In the genomic region with DNA sequence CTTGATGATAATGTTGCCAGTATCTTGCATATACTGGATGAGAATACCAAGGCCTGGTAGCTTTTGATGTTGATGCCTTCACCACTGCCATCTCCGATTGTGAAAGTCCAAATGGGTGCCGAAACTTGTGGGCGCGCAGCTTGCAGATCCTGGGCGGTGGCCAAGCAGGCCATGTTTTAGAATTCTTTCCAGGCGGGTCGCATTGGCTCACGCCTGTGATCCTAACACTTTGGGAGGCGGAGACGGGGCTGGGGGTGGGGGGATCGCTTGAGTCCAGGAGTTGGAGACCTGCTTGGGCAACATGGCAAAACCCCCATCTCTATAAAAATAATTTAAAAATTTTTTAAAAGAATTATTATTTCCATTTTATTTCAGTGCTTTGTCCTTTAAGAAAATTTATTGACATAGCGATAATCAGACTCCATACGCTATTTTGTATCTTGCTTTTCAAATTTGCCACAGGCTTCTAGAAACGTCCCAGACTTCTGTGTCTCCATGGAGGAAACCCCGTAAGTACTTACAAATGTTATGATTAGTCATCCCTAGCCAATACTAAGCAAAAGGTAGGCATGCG, we compare ENCODE assay signal across 8 cellular contexts. TPM values are rescaled to one million over a fixed set of nuclear protein-coding genes. Genes with fewer than 3 reads are reported as not detected.
DNase-seq lines count a peak whose midpoint lies in the region; FAIRE-seq and TF ChIP-seq lines count a peak whose summit lies in the region.
"Had no signal": no experiment of that assay in that cellular context is flagged by ENCODE, and none has a peak within 500 bp of the region (broad histone marks: within the 10 kb centered on the region; RNA-seq: fewer than 3 reads in every experiment).

No MANE protein-coding gene starts in this region.

- POLR2A ChIA-PET in GM10248 (lab: Yijun Ruan, JAX): interaction anchor here (0.6 kb wide), 1 partner anchor 212 kb away, joined by 3 read pairs; no protein-coding TSS in a partner anchor

- DNase-seq in Jurkat, Clone E6-1 (ENCODE audit: low read depth, low spot score): no peak
- DNase-seq in kidney: peak; percentile 80
- no peak for DNase-seq in stimulated activated CD4-positive, alpha-beta T cell treated with anti-CD3 and anti-CD28 coated beads, Interleukin-2, amount 100 ng/mL, for 48 hours
- DNase-seq in KBM-7: no peak
- no peak for DNase-seq in GM10248 (ENCODE audit: extremely low spot score)

- FAIRE-seq in kidney (lab: Jason Lieb, UNC): no peak
- FAIRE-seq: frontal cortex had no signal

- H3K27ac ChIP-seq in angular gyrus (ENCODE audit: low read depth, low read length) (peak overlapping the region; percentile 73), kidney (ENCODE audit: low read depth in 2 of 2, low read length in 2 of 2) (peak overlapping the region; percentile 96), subcutaneous abdominal adipose tissue (ENCODE audit: low read depth, low read length) (peak overlapping the region; percentile 91)

- no peaks in the 10 kb centered on the region for H3K9me3 ChIP-seq in kidney (ENCODE audit: control insufficient read depth in 1 of 2, low read length in 2 of 2)
- H3K9me3 ChIP-seq in subcutaneous abdominal adipose tissue (ENCODE audit: control insufficient read depth in 5 of 5, low read length in 5 of 5): no peaks in the 10 kb centered on the region

- peak overlapping the region; percentile 93 for H3K4me3 ChIP-seq in Jurkat, Clone E6-1 (ENCODE audit: low read length)
- peak overlapping the region; percentile 75 to 79 for H3K4me3 ChIP-seq in kidney (ENCODE audit: low read length in 2 of 2)
- peak overlapping the region; percentile 77 to 93 (median 88) for H3K4me3 ChIP-seq in subcutaneous abdominal adipose tissue (ENCODE audit: low read depth in 1 of 5, low read length in 5 of 5)

- H3K4me1 ChIP-seq in kidney (ENCODE audit: control insufficient read depth in 1 of 2, insufficient read depth in 1 of 2, low read depth in 1 of 2, low read length in 2 of 2) (peaks cover 0 to 7% of the 10 kb centered on the region in 2 donors), subcutaneous abdominal adipose tissue (ENCODE audit: control insufficient read depth in 5 of 5, insufficient read depth in 5 of 5, low read length in 5 of 5) (peaks cover 0 to 28% (median 17%) of the 10 kb centered on the region in 5 donors)

- H3K27me3 ChIP-seq in subcutaneous abdominal adipose tissue (ENCODE audit: control insufficient read depth in 5 of 5, insufficient read depth in 4 of 5, low read length in 5 of 5): peaks cover 0 to 2% (median 0%) of the 10 kb centered on the region in 5 donors

- TF ChIP-seq CTCF in kidney (IDR thresholded peaks at IDR 0.05; ENCODE audit: borderline replicate concordance, extremely low read depth, insufficient read depth) (no peak), GM10248 (IDR thresholded peaks at IDR 0.05; ENCODE audit: control extremely low read depth, extremely low read depth, low read depth, missing control alignments) (no peak)

- no peaks in the 10 kb centered on the region for H3K36me3 ChIP-seq in kidney (ENCODE audit: control insufficient read depth in 1 of 2, insufficient read depth in 2 of 2, low read length in 2 of 2)
- peaks cover 0 to 9% (median 0%) of the 10 kb centered on the region in 5 donors for H3K36me3 ChIP-seq in subcutaneous abdominal adipose tissue (ENCODE audit: control insufficient read depth in 5 of 5, insufficient read depth in 5 of 5, low read length in 5 of 5)

- peak overlapping the region; percentile 43 to 49 for H3K9ac ChIP-seq in kidney (ENCODE audit: low read length in 2 of 2)
- H3K9ac ChIP-seq in subcutaneous abdominal adipose tissue (ENCODE audit: low read length in 5 of 5): peak overlapping the region in 4 of 5 donors; percentile 89 to 99 (median 97)

- intact Hi-C loops in kidney (cut with DNase I): no loop called here

- in situ Hi-C loops in KBM-7 (cut with MboI; ENCODE audit: low pct_unique_long_range_greater_than_20kb, low sequenced_read_pairs): no loop called here

- CTCF ChIA-PET in GM10248 (lab: Yijun Ruan, JAX): interaction anchor here (1.0 kb wide), 1 partner anchor 232 kb away, joined by 3 read pairs; no protein-coding TSS in a partner anchor

RNA-seq across cellular contexts. Expression of gene ZNF326, which starts 0.6 kb away (rescaled TPM):
- polyA plus RNA-seq in Jurkat, Clone E6-1 (2012; ENCODE audit: insufficient read depth, insufficient read length): 26.9 TPM
- total RNA-seq in kidney: 25.6 TPM
- 10.6 TPM for polyA plus RNA-seq in kidney (ENCODE audit: insufficient read depth, low read depth, low replicate concordance)
